In the genomic region with DNA sequence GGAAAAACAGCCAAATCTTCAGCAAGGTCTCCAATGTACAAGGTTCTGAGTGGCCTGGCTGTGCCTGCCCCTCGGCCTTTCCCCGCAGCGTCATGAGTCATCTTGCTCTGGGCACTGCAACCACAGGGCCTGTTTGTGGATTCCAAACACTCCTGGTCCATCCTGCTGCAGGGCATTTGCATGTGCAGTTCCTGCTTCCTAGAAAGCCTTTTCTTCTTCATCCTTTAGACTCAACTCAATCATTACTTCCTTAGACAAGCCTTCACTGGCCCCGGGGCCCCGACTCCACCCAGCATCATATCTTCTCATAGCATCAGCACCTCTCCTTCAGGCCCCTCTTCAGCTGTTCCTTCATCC, we compare ENCODE assay signal across 1 cellular context.
A peak's percentile ranks its signal among the peaks of the same experiment; 100 is the strongest.
TF ChIP-seq lines count a peak whose summit lies in the region.

No MANE protein-coding gene starts in this region.

TF ChIP-seq in HepG2, 621 proteins besides CTCF, POLR2A, EP300 and RAD21 (continued from another document and continues in another):
- TF ChIP-seq, protein P1, sequence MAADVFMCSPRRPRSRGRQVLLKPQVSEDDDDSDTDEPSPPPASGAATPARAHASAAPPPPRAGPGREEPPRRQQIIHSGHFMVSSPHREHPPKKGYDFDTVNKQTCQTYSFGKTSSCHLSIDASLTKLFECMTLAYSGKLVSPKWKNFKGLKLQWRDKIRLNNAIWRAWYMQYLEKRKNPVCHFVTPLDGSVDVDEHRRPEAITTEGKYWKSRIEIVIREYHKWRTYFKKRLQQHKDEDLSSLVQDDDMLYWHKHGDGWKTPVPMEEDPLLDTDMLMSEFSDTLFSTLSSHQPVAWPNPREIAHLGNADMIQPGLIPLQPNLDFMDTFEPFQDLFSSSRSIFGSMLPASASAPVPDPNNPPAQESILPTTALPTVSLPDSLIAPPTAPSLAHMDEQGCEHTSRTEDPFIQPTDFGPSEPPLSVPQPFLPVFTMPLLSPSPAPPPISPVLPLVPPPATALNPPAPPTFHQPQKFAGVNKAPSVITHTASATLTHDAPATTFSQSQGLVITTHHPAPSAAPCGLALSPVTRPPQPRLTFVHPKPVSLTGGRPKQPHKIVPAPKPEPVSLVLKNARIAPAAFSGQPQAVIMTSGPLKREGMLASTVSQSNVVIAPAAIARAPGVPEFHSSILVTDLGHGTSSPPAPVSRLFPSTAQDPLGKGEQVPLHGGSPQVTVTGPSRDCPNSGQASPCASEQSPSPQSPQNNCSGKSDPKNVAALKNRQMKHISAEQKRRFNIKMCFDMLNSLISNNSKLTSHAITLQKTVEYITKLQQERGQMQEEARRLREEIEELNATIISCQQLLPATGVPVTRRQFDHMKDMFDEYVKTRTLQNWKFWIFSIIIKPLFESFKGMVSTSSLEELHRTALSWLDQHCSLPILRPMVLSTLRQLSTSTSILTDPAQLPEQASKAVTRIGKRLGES (CRISPR knock-in tag; IDR thresholded peaks at IDR 0.05; ENCODE audit: borderline replicate concordance) = no peak
- TF ChIP-seq ZNF225 (CRISPR knock-in tag; IDR thresholded peaks at IDR 0.05) (no peak), GPBP1L1 (CRISPR knock-in tag; IDR thresholded peaks at IDR 0.05) (no peak), SIX4 (CRISPR knock-in tag; IDR thresholded peaks at IDR 0.05) (no peak), ZNF431 (CRISPR knock-in tag; IDR thresholded peaks at IDR 0.05; ENCODE audit: borderline replicate concordance, low read depth) (no peak), NFAT5 (CRISPR knock-in tag; IDR thresholded peaks at IDR 0.05) (no peak), ZSCAN22 (CRISPR knock-in tag; IDR thresholded peaks at IDR 0.05) (no peak), ZNF563 (CRISPR knock-in tag; IDR thresholded peaks at IDR 0.05) (no peak), FOXO1 (CRISPR knock-in tag; IDR thresholded peaks at IDR 0.05) (peak; percentile 69; the same call in 1 of the 2 replicates), RCOR2 (CRISPR knock-in tag; IDR thresholded peaks at IDR 0.05) (no peak; the same call in 1 of the 2 replicates), ZNF546 (CRISPR knock-in tag; conservative IDR thresholded peaks at IDR 0.05) (no peak), NFYC (CRISPR knock-in tag; IDR thresholded peaks at IDR 0.05) (no peak), MTA3 (CRISPR knock-in tag; IDR thresholded peaks at IDR 0.05) (no peak), HMGXB3 (CRISPR knock-in tag; IDR thresholded peaks at IDR 0.05; ENCODE audit: borderline replicate concordance) (0 out of 2 replicates have a peak, but pooled peaks have one; percentile 38), ZNF256 (CRISPR knock-in tag; conservative IDR thresholded peaks at IDR 0.05) (no peak), NFKBIZ (CRISPR knock-in tag; IDR thresholded peaks at IDR 0.05) (no peak), ZNF761 (CRISPR knock-in tag; conservative IDR thresholded peaks at IDR 0.05) (no peak), ZNF317 (CRISPR knock-in tag; IDR thresholded peaks at IDR 0.05) (no peak), ZNF562 (CRISPR knock-in tag; IDR thresholded peaks at IDR 0.05; ENCODE audit: borderline replicate concordance) (no peak), SKI (IDR thresholded peaks at IDR 0.05; ENCODE audit: partially characterized antibody) (no peak), SRSF4 (IDR thresholded peaks at IDR 0.05; ENCODE audit: low read depth, low read length, poor library complexity, severe bottlenecking) (no peak), ETS1 (CRISPR knock-in tag; IDR thresholded peaks at IDR 0.05) (no peak), ZSCAN31 (CRISPR knock-in tag; IDR thresholded peaks at IDR 0.05; ENCODE audit: low read depth) (no peak), CHD4 (IDR thresholded peaks at IDR 0.05; ENCODE audit: borderline replicate concordance, low read length) (no peak), REST (IDR thresholded peaks at IDR 0.05; ENCODE audit: borderline replicate concordance in 1 of 2, low read depth in 1 of 2, low read length in 2 of 2) (peak in 1 of 2 experiments; percentile 27; a peak in 1 of 4 replicates), ZNF7 (CRISPR knock-in tag; IDR thresholded peaks at IDR 0.05) (no peak), ZNF121 (CRISPR knock-in tag; IDR thresholded peaks at IDR 0.05) (no peak)
- TF ChIP-seq, protein P2, sequence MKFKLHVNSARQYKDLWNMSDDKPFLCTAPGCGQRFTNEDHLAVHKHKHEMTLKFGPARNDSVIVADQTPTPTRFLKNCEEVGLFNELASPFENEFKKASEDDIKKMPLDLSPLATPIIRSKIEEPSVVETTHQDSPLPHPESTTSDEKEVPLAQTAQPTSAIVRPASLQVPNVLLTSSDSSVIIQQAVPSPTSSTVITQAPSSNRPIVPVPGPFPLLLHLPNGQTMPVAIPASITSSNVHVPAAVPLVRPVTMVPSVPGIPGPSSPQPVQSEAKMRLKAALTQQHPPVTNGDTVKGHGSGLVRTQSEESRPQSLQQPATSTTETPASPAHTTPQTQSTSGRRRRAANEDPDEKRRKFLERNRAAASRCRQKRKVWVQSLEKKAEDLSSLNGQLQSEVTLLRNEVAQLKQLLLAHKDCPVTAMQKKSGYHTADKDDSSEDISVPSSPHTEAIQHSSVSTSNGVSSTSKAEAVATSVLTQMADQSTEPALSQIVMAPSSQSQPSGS (CRISPR knock-in tag; IDR thresholded peaks at IDR 0.05) = no peak
- TF ChIP-seq, protein P3, sequence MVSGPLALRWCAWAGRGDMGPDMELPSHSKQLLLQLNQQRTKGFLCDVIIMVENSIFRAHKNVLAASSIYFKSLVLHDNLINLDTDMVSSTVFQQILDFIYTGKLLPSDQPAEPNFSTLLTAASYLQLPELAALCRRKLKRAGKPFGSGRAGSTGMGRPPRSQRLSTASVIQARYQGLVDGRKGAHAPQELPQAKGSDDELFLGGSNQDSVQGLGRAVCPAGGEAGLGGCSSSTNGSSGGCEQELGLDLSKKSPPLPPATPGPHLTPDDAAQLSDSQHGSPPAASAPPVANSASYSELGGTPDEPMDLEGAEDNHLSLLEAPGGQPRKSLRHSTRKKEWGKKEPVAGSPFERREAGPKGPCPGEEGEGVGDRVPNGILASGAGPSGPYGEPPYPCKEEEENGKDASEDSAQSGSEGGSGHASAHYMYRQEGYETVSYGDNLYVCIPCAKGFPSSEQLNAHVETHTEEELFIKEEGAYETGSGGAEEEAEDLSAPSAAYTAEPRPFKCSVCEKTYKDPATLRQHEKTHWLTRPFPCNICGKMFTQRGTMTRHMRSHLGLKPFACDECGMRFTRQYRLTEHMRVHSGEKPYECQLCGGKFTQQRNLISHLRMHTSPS (CRISPR knock-in tag; IDR thresholded peaks at IDR 0.05; ENCODE audit: low read depth) = 0 out of 2 replicates have a peak, but pooled peaks have one; percentile 24
